Comparison of ENCODE assay signal across 24 cellular contexts in the genomic region with DNA sequence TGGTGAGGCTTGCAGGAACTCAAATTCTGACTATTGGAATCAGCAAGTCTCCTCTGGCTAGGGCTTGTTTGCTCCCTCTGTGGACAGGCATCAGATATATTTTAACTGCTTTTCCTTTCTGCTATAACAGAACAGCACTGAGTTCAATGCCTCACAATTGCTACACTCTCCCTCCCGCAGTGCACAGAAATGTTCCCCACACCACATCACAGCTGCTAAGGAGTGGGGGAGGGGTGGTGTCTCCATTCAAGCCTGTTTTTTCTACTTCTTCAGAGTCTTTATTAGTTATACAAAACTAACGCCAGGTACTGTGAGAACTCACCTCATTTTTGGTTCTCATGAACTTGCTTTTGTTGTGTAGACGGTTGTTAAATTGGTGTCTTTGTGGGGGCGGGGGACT.
DNase-seq lines count a peak whose midpoint lies in the region; ATAC-seq and TF ChIP-seq lines count a peak whose summit lies in the region.
"Had no signal": no experiment of that assay in that cellular context is flagged by ENCODE, and none has a peak within 500 bp of the region (broad histone marks: within the 10 kb centered on the region; RNA-seq: fewer than 3 reads in every experiment).

No MANE protein-coding gene starts in this region.

- no peaks in the 10 kb centered on the region for H3K9me3 ChIP-seq in KOPT-K1 (ENCODE audit: insufficient read depth, low read length, poor library complexity, severe bottlenecking)

- no peak for TF ChIP-seq CTCF in choroid plexus epithelial cell (conservative IDR thresholded peaks at IDR 0.05; ENCODE audit: low read depth, low read length)

- peak; percentile 29 for DNase-seq in choroid plexus epithelial cell (ENCODE audit: low read depth)
- DNase-seq in myocyte (ENCODE audit: low read depth), result peak; percentile 3
- DNase-seq in NCI-H2029 treated with DMSO at 0.1 percent for 48 hours (lab: John Stamatoyannopoulos, UW), result no peak
- DNase-seq in NCI-H526 (lab: John Stamatoyannopoulos, UW), result no peak
- no peak for DNase-seq in D341Med (ENCODE audit: low spot score)
- DNase-seq: C1 segment of cervical spinal cord; CD4-positive, alpha-beta memory T cell; COR-L47; DMS79; GOT3; Kasumi-1; NCI-H1092 treated with DMSO at 0.1 percent for 48 hours; NCI-H1436; NCI-H187; NCI-H2171 treated with DMSO at 0.1 percent for 48 hours; NCI-H345; NCI-H510A treated with DMSO at 0.1 percent for 48 hours; NCI-H748 treated with DMSO at 0.1 percent for 48 hours; SHP77 had no signal

- H3K36me3 ChIP-seq in KOPT-K1 (ENCODE audit: insufficient read depth, low read length), result no peaks in the 10 kb centered on the region

- no peak overlapping the region for H3K4me3 ChIP-seq in choroid plexus epithelial cell (ENCODE audit: low read depth, low read length)

- peak overlapping the region; percentile 52 for H3K27ac ChIP-seq in KOPT-K1 (ENCODE audit: low read depth, low read length, poor library complexity, severe bottlenecking)
- H3K27ac ChIP-seq: RWPE1 had no signal

- no peak for ATAC-seq in HG03139 (IDR thresholded peaks at IDR 0.05; ENCODE audit: unreplicated experiment)
- ATAC-seq: HCT116, Panc1 had no signal

Comparison
In these comparisons a context has a peak if more than half of its experiments do, and no peak if none do; other contexts are left out.
1. DNase-seq: peak in choroid plexus epithelial cell (single experiment) and myocyte (single experiment); none in NCI-H2029 treated with DMSO at 0.1 percent for 48 hours (single experiment), NCI-H526 (0 of 2) and D341Med (single experiment).